Comparison of ENCODE assay signal across 10 cellular contexts in the genomic region with DNA sequence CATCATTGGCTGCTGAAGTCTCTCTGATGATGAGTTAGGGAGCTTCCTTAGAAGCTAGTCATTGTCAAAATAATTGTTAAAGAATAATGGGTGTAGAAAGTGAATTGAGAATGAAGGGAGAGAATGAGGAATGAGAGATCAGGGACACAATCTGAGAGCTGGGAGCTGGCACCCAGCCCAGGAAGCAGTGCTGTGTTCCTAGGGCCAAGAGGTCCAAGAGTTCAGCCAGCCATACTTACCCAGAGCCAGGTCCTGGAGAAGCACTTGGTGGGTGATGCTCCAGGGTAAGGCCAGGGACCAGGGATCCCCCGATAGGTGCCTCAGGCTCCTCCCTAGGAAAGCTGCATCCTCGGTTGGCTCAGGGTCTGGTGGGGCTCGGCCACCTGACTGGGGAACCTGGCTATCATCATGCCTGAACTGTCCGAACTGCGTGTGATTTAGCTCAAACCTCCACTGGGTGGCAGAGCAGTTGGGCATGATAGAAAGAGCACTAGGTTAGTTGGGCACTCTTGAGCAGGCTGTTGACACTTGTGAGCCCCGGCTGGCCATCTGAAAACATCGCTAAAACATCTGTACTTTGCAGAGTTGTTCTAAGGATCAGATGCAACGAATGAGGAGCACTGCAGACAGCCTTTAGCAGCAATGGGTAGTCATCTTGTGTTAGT.
DNase-seq lines count a peak whose midpoint lies in the region; ATAC-seq, FAIRE-seq and TF ChIP-seq lines count a peak whose summit lies in the region.
"Had no signal": no experiment of that assay in that cellular context is flagged by ENCODE, and none has a peak within 500 bp of the region (broad histone marks: within the 10 kb centered on the region; RNA-seq: fewer than 3 reads in every experiment).

No MANE protein-coding gene starts in this region.

- DNase-seq in Caco-2 = peak in 1 of 2 experiments; percentile 19
- DNase-seq in M059J (ENCODE audit: low read depth) = peak; percentile 3
- peak; percentile 48 for DNase-seq in WERI-Rb-1
- DNase-seq in iris pigment epithelial cell (ENCODE audit: low read depth) = peak; percentile 3
- DNase-seq in GM12892 (ENCODE audit: insufficient read length) = no peak
- DNase-seq in stimulated activated CD4-positive, alpha-beta T cell treated with anti-CD3 and anti-CD28 coated beads, Interleukin-12 subunit alpha, Interleukin-12 subunit beta, amount 100 ng/mL, for 4 hours = no peak
- DNase-seq: activated gamma-delta T cell had no signal

- H3K27me3 ChIP-seq in Caco-2 (replicated peaks; ENCODE audit: control insufficient read depth, insufficient read depth, low read length) (no peaks in the 10 kb centered on the region), WERI-Rb-1 (ENCODE audit: insufficient read depth, low read depth, severe bottlenecking) (no peaks in the 10 kb centered on the region)

- no peaks in the 10 kb centered on the region for H3K4me1 ChIP-seq in Caco-2
- H3K4me1 ChIP-seq: parathyroid adenoma had no signal

- TF ChIP-seq POLR2A in GM12892 (IDR thresholded peaks at IDR 0.05; ENCODE audit: low read depth, low read length) = no peak

- ATAC-seq in HG02588 (IDR thresholded peaks at IDR 0.05; ENCODE audit: unreplicated experiment) = no peak
- ATAC-seq in HG02678 (IDR thresholded peaks at IDR 0.05; ENCODE audit: unreplicated experiment) = no peak

- no peak overlapping the region for H3K27ac Mint-ChIP-seq in Caco-2 (ENCODE audit: unreplicated experiment)

- CTCF ChIA-PET in Caco-2 (lab: Charles Lee) = interaction anchor here (1.0 kb wide), 2 partner anchors 249 to 277 kb away, joined by 4 to 5 read pairs; no protein-coding TSS in a partner anchor

- no peak for FAIRE-seq in GM12892 (lab: Jason Lieb, UNC)

- H3K9me3 ChIP-seq in Caco-2 (no peaks in the 10 kb centered on the region), WERI-Rb-1 (ENCODE audit: severe bottlenecking) (no peaks in the 10 kb centered on the region)

- no peak overlapping the region for H3K4me3 ChIP-seq in Caco-2 (ENCODE audit: low read depth, low read length)
- no peak overlapping the region for H3K4me3 ChIP-seq in WERI-Rb-1 (ENCODE audit: low read depth, low read length)

- TF ChIP-seq CTCF in Caco-2 (IDR thresholded peaks at IDR 0.05; ENCODE audit: insufficient read depth in 1 of 2, low read depth in 1 of 2, low read length in 1 of 2, severe bottlenecking in 1 of 2, unreplicated experiment in 1 of 2) (peak; percentile 19 to 30), WERI-Rb-1 (IDR thresholded peaks at IDR 0.05; ENCODE audit: low read depth, low read length) (peak; percentile 50)

- H3K4me3 Mint-ChIP-seq in Caco-2 (ENCODE audit: unreplicated experiment) = no peak overlapping the region

- intact Hi-C loops in Caco-2 (cut with micrococcal nuclease; ENCODE audit: unreplicated experiment) = loop anchor here (1.0 kb wide), 1 partner anchor 452 kb away; no protein-coding TSS in a partner anchor

- POLR2A ChIA-PET in Caco-2 (lab: Charles Lee) = no interaction called here

- H3K9me3 Mint-ChIP-seq in Caco-2 (ENCODE audit: unreplicated experiment) = no peaks in the 10 kb centered on the region

- H3K27me3 Mint-ChIP-seq in Caco-2 (ENCODE audit: insufficient read depth, unreplicated experiment) = peaks cover 7% of the 10 kb centered on the region

- no peaks in the 10 kb centered on the region for H3K36me3 Mint-ChIP-seq in Caco-2 (ENCODE audit: insufficient read depth, unreplicated experiment)

- H3K4me1 Mint-ChIP-seq in Caco-2 (ENCODE audit: low read depth, unreplicated experiment) = no peaks in the 10 kb centered on the region

- no TSS peak for BruUV-seq in Caco-2 (replicated peaks; lab: Mats Ljungman, UMichigan)

- H3K27ac ChIP-seq in WERI-Rb-1 = no peak overlapping the region
- H3K27ac ChIP-seq: parathyroid adenoma had no signal

- H3K36me3 ChIP-seq in Caco-2 (ENCODE audit: control insufficient read depth, insufficient read depth, low read length) = no peaks in the 10 kb centered on the region
- H3K36me3 ChIP-seq in WERI-Rb-1 = no peaks in the 10 kb centered on the region

Comparison
In these comparisons a context has a peak if more than half of its experiments do, and no peak if none do; other contexts are left out.
1. DNase-seq: peak in M059J (single experiment), WERI-Rb-1 (single experiment) and iris pigment epithelial cell (single experiment); none in GM12892 (single experiment) and stimulated activated CD4-positive, alpha-beta T cell treated with anti-CD3 and anti-CD28 coated beads, Interleukin-12 subunit alpha, Interleukin-12 subunit beta, amount 100 ng/mL, for 4 hours (single experiment).